ENCODE assay signal across 12 cellular contexts in genomic region chr5:10626473-10627013, GRCh38.
DNase-seq lines count a peak whose midpoint lies in the region; ATAC-seq, FAIRE-seq and TF ChIP-seq lines count a peak whose summit lies in the region.
"Had no signal": no experiment of that assay in that cellular context is flagged by ENCODE, and none has a peak within 500 bp of the region (broad histone marks: within the 10 kb centered on the region; RNA-seq: fewer than 3 reads in every experiment).

No MANE protein-coding gene starts in this region.

- FAIRE-seq in K562 (lab: Jason Lieb, UNC) = no peak
- FAIRE-seq: colon, G401.6 had no signal

- no peaks in the 10 kb centered on the region for H3K79me2 ChIP-seq in Loucy (ENCODE audit: insufficient read depth, low read length)
- no peaks in the 10 kb centered on the region for H3K79me2 ChIP-seq in K562 (ENCODE audit: control insufficient read depth, insufficient read depth, low read length)

- DNase-seq in GF-D8 (lab: John Stamatoyannopoulos, UW) (peak; percentile 92), K562 (ENCODE audit: extremely low read depth in 1 of 4, low spot score in 3 of 4) (no peak), sciatic nerve (ENCODE audit: low spot score) (no peak), NK-92 (lab: John Stamatoyannopoulos, UW; ENCODE audit: unreplicated experiment) (no peak), GM13977 (ENCODE audit: low spot score) (no peak), caudate nucleus (lab: John Stamatoyannopoulos, UW) (no peak), NCI-H1436 (lab: John Stamatoyannopoulos, UW) (no peak)
- DNase-seq: NCI-H1092 treated with DMSO at 0.1 percent for 48 hours had no signal

- no peak for TF ChIP-seq EP300 in K562 (IDR thresholded peaks at IDR 0.05; ENCODE audit: low read length)

- H3K36me3 ChIP-seq in Loucy (ENCODE audit: insufficient read depth, low read length) = no peaks in the 10 kb centered on the region
- no peaks in the 10 kb centered on the region for H3K36me3 ChIP-seq in K562 (ENCODE audit: control insufficient read depth, insufficient read depth, low read length)
- H3K36me3 ChIP-seq: Peyer's patch had no signal

- TF ChIP-seq RAD21 in K562 (CRISPR knock-in tag; conservative IDR thresholded peaks at IDR 0.05 in 1 of 2, IDR thresholded peaks at IDR 0.05 in 1 of 2) = no peak

- intact Hi-C loops in K562 (cut with micrococcal nuclease) = loop anchor here (1.0 to 2.0 kb wide), 2 partner anchors 20 to 307 kb away; no protein-coding TSS in a partner anchor
- intact Hi-C loops in sciatic nerve (cut with DNase I) = no loop called here

- H3K27ac ChIP-seq in K562 (ENCODE audit: extremely low read depth, low read depth, low read length) (no peak overlapping the region), caudate nucleus (ENCODE audit: low read depth, low read length) (no peak overlapping the region)

- no peaks in the 10 kb centered on the region for H3K9me3 ChIP-seq in Loucy (ENCODE audit: insufficient read depth, low read depth, low read length)
- H3K9me3 ChIP-seq in K562 (replicated peaks; ENCODE audit: control insufficient read depth, insufficient read depth, low read depth, low read length) = no peaks in the 10 kb centered on the region
- H3K9me3 ChIP-seq: Peyer's patch had no signal

- CTCF ChIA-PET in K562 (lab: Yijun Ruan, JAX; ENCODE audit: low intra/inter-chr PET ratio) = interaction anchor here (3.5 kb wide), 1 partner anchor 174 kb away, joined by 69 read pairs; no protein-coding TSS in a partner anchor

- POLR2A ChIA-PET in K562 (lab: Yijun Ruan, JAX) = interaction anchor here (0.6 to 1.7 kb wide), 4 partner anchors 50 to 266 kb away, joined by 3 to 4 read pairs (median 3); no protein-coding TSS in a partner anchor

- ATAC-seq in K562 = no peak
- ATAC-seq in sciatic nerve = peak; percentile 33

- no TSS peak for BruUV-seq in K562 (replicated peaks; lab: Mats Ljungman, UMichigan)

- H3K4me1 ChIP-seq in Loucy (ENCODE audit: insufficient read depth, low read length, poor library complexity, severe bottlenecking) (peaks cover 19% of the 10 kb centered on the region), K562 (replicated peaks in 1 of 2; ENCODE audit: control insufficient read depth in 2 of 2, insufficient read depth in 2 of 2, low read length in 2 of 2) (peaks cover 3 to 16% of the 10 kb centered on the region in 2 experiments; a peak in 3 of 5 replicates)

- no peaks in the 10 kb centered on the region for H4K20me1 ChIP-seq in Loucy (ENCODE audit: insufficient read depth, low read length, poor library complexity, severe bottlenecking)
- no peaks in the 10 kb centered on the region for H4K20me1 ChIP-seq in K562 (replicated peaks; ENCODE audit: control insufficient read depth, insufficient read depth, low read length)

- in situ Hi-C loops in K562 (cut with MboI) (loop anchor here (5.0 kb wide), 1 partner anchor 174 kb away; no protein-coding TSS in a partner anchor), GM13977 (cut with MboI; ENCODE audit: low pct_unique_long_range_greater_than_20kb, low sequenced_read_pairs, unreplicated experiment) (loop anchor here (5.0 kb wide), 1 partner anchor 174 kb away; no protein-coding TSS in a partner anchor)

- H3K9ac ChIP-seq in Loucy (ENCODE audit: low read depth, low read length, poor library complexity, severe bottlenecking) = peak overlapping the region; percentile 54
- no peak overlapping the region for H3K9ac ChIP-seq in K562 (ENCODE audit: insufficient read depth in 1 of 2, low read depth in 2 of 2, low read length in 2 of 2)

- no peaks in the 10 kb centered on the region for H3K27me3 ChIP-seq in Loucy (ENCODE audit: insufficient read depth, low read length, poor library complexity, severe bottlenecking)
- peaks cover 14 to 38% of the 10 kb centered on the region in 2 experiments for H3K27me3 ChIP-seq in K562 (ENCODE audit: control insufficient read depth in 2 of 2, insufficient read depth in 2 of 2, low read length in 2 of 2)
- H3K27me3 ChIP-seq: Peyer's patch had no signal

- peak overlapping the region; percentile 67 for H3K4me3 ChIP-seq in Loucy (ENCODE audit: low read length, poor library complexity, severe bottlenecking)
- no peak overlapping the region for H3K4me3 ChIP-seq in K562

- H2AFZ ChIP-seq in Loucy (ENCODE audit: low read length) = no peak overlapping the region
- H2AFZ ChIP-seq in K562 (ENCODE audit: low read depth, low read length) = no peak overlapping the region

- no peaks in the 10 kb centered on the region for H3K9me2 ChIP-seq in Loucy (replicated peaks; ENCODE audit: low read depth, low read length)

- peaks cover 3% of the 10 kb centered on the region for H3K9me1 ChIP-seq in K562 (ENCODE audit: control insufficient read depth, insufficient read depth, low read length)

- peak overlapping the region; percentile 83 for H3K4me2 ChIP-seq in Loucy (ENCODE audit: low read depth, low read length, poor library complexity, severe bottlenecking)
- H3K4me2 ChIP-seq in K562 (ENCODE audit: insufficient read depth, low read length) = no peak overlapping the region

- no peak for TF ChIP-seq POLR2A in K562 (conservative IDR thresholded peaks at IDR 0.05)

- TF ChIP-seq CTCF in Loucy (conservative IDR thresholded peaks at IDR 0.05; ENCODE audit: low read length) = no peak
- no peak for TF ChIP-seq CTCF in K562 (IDR thresholded peaks at IDR 0.05 in 2 of 3, conservative IDR thresholded peaks at IDR 0.05 in 1 of 3; ENCODE audit: insufficient read depth in 2 of 3, low read depth in 1 of 3, low read length in 3 of 3)
- TF ChIP-seq CTCF in GM13977 (IDR thresholded peaks at IDR 0.05; ENCODE audit: extremely low read depth, insufficient read depth, missing control alignments) = no peak

- H3F3A ChIP-seq in Loucy (ENCODE audit: low read depth) = no peaks in the 10 kb centered on the region

- 80% methylated on average over 12 of the region's 12 CpGs for WGBS in K562 (ENCODE audit: insufficient coverage, low coverage, missing lambda C conversion rate)

TF ChIP-seq in K562, 482 proteins besides CTCF, POLR2A, EP300 and RAD21:
- TF ChIP-seq RFX1 (IDR thresholded peaks at IDR 0.05) = peak; percentile 56
- TF ChIP-seq CEBPG (CRISPR knock-in tag; IDR thresholded peaks at IDR 0.05) = peak; percentile 53; the same call in 1 of the 2 replicates
- TF ChIP-seq CEBPG (tag; conservative IDR thresholded peaks at IDR 0.05 in 1 of 2, IDR thresholded peaks at IDR 0.05 in 1 of 2) = peak; percentile 35 to 54; a peak in 1 of 4 replicates
- peak; percentile 65; the same call in 1 of the 2 replicates for TF ChIP-seq CEBPB (tag; IDR thresholded peaks at IDR 0.05)
- no peak for TF ChIP-seq CBX3 (IDR thresholded peaks at IDR 0.05; ENCODE audit: borderline replicate concordance in 1 of 2, low read length in 2 of 2)
